In genomic region chr9:6997330-6997729, GRCh38 we compare ENCODE assay signal across 18 cellular contexts.
A peak's percentile ranks its signal among the peaks of the same experiment; 100 is the strongest.
DNase-seq lines count a peak whose midpoint lies in the region; FAIRE-seq lines count a peak whose summit lies in the region.
"Had no signal": no experiment of that assay in that cellular context is flagged by ENCODE, and none has a peak within 500 bp of the region (broad histone marks: within the 10 kb centered on the region; RNA-seq: fewer than 3 reads in every experiment).

No MANE protein-coding gene starts in this region.

- no peak for FAIRE-seq in urothelium cell line (lab: Jason Lieb, UNC)
- FAIRE-seq: HepG2 had no signal

- DNase-seq in GM03348 (ENCODE audit: low spot score) (peak; percentile 22), LHCN-M2 (ENCODE audit: low read depth) (peak; percentile 10), dedifferentiated amniotic fluid mesenchymal stem cell (ENCODE audit: extremely low spot score) (peak; percentile 39), renal cortical epithelial cell (ENCODE audit: low read depth) (peak; percentile 86), cerebellum (ENCODE audit: low spot score) (no peak), HUDEP-2 (lab: John Stamatoyannopoulos, UW; ENCODE audit: unreplicated experiment in 76 of 76) (no peak), medulla oblongata (ENCODE audit: extremely low spot score) (no peak), urothelium cell line (ENCODE audit: low spot score) (no peak)
- DNase-seq: DMS153, MM.1S, NCI-H1694, NCI-H2227 treated with DMSO at 0.1 percent for 48 hours, NCI-H524 treated with DMSO at 0.1 percent for 48 hours, Peyer's patch, Right ventricle myocardium superior, SK-N-SH, T-helper 1 cell had no signal

Comparison
In these comparisons a context has a peak if more than half of its experiments do, and no peak if none do; other contexts are left out.
1. DNase-seq: peak in GM03348 (single experiment), LHCN-M2 (single experiment), dedifferentiated amniotic fluid mesenchymal stem cell (single experiment) and renal cortical epithelial cell (single experiment); none in cerebellum (single experiment), HUDEP-2 (0 of 76), medulla oblongata (single experiment) and urothelium cell line (single experiment).